ENCODE assay signal across 36 cellular contexts in the genomic region with DNA sequence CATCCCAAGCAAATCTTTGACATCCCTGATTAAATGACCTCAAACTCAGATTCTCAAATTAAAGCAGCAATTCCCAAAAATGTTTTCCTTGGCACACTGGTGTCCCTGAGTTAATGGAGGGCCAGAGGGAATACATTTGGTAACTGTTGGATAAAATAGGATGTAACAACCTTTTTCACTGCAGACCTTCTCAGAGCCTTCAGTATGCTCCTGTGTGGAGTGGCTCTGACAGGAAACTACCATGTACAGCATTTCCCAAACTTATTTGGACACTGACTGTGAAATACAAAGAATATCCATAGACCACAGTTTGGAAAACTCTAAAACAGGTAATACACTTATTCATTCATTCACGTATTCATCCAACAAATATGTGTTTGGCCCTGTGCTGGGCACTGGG.
"Had no signal": no experiment of that assay in that cellular context is flagged by ENCODE, and none has a peak within 500 bp of the region (broad histone marks: within the 10 kb centered on the region; RNA-seq: fewer than 3 reads in every experiment).

No MANE protein-coding gene starts in this region.

- H3K9me3 ChIP-seq: adrenal gland, ascending aorta had no signal

- H3K27ac Mint-ChIP-seq: activated CD4-positive, alpha-beta memory T cell treated with anti-CD3 and anti-CD28 coated beads for 36 hours; activated CD4-positive, alpha-beta T cell treated with anti-CD3 and anti-CD28 coated beads for 36 hours; activated CD4-positive, alpha-beta T cell treated with anti-CD3 and anti-CD28 coated beads, Interleukin-2, amount 10 ng/mL, durations not matched to agents 7 days and 5 days; activated CD8-positive, alpha-beta T cell treated with anti-CD3 and anti-CD28 coated beads for 36 hours; activated naive CD4-positive, alpha-beta T cell treated with anti-CD3 and anti-CD28 coated beads for 36 hours; activated naive CD8-positive, alpha-beta T cell treated with anti-CD3 and anti-CD28 coated beads for 36 hours; activated T-cell treated with anti-CD3 and anti-CD28 coated beads, Interleukin-2, amount 50 U/mL, for 72 hours; activated T-helper 1 cell treated with anti-CD3 and anti-CD28 coated beads, Interleukin-12 subunit alpha, Interleukin-12 subunit beta, Interleukin-2, Interleukin-4 antibody, amounts not matched to agents 30 ng/mL and 10 ng/mL and 1 ng/mL, durations not matched to agents 14 hours and 24 hours and 36 hours; activated T-helper 17 cell treated with anti-CD3 and anti-CD28 coated beads, Interleukin-2, amount 50 U/mL, for 72 hours; brain; T-helper 1 cell treated with Interleukin-12 subunit alpha and Interleukin-12 subunit beta and Interleukin-4 antibody, amounts not matched to agents 30 μg/mL and 1 μg/mL, for 36 hours; T-helper 2 cell treated with Interferon-gamma antibody and Interleukin-4, amounts not matched to agents 5 μg/mL and 100 μg/mL, for 36 hours; WTC11 had no signal

- H3K27me3 Mint-ChIP-seq: activated CD4-positive, alpha-beta memory T cell treated with anti-CD3 and anti-CD28 coated beads for 36 hours; activated CD4-positive, alpha-beta T cell treated with anti-CD3 and anti-CD28 coated beads, Interleukin-2, amount 10 ng/mL, durations not matched to agents 7 days and 5 days; activated CD8-positive, alpha-beta T cell treated with anti-CD3 and anti-CD28 coated beads for 36 hours; activated T-helper 17 cell treated with anti-CD3 and anti-CD28 coated beads, Interleukin-2, amount 50 U/mL, for 72 hours; central memory CD8-positive, alpha-beta T cell had no signal

- H3K4me1 Mint-ChIP-seq: activated CD4-positive, alpha-beta T cell treated with anti-CD3 and anti-CD28 coated beads for 36 hours; activated naive CD8-positive, alpha-beta T cell treated with anti-CD3 and anti-CD28 coated beads for 36 hours; activated T-helper 17 cell treated with anti-CD3 and anti-CD28 coated beads, Interleukin-2, amount 50 U/mL, for 72 hours; brain; central memory CD8-positive, alpha-beta T cell had no signal

- H3K4me3 ChIP-seq: adrenal gland, ascending aorta, cardiac muscle cell had no signal

- H3K27me3 ChIP-seq: adrenal gland, ascending aorta, cardiac muscle cell had no signal

- H3K27ac ChIP-seq: adrenal gland, ascending aorta, cardiac muscle cell, VCaP had no signal

- H3K36me3 ChIP-seq: adrenal gland, ascending aorta, cardiac muscle cell had no signal

- H3K4me3 Mint-ChIP-seq: activated CD4-positive, alpha-beta memory T cell treated with anti-CD3 and anti-CD28 coated beads for 36 hours; activated CD4-positive, alpha-beta T cell treated with anti-CD3 and anti-CD28 coated beads for 36 hours; activated CD4-positive, alpha-beta T cell treated with anti-CD3 and anti-CD28 coated beads, Interleukin-2, amount 10 ng/mL, durations not matched to agents 7 days and 5 days; activated CD8-positive, alpha-beta T cell treated with anti-CD3 and anti-CD28 coated beads for 36 hours; activated naive CD4-positive, alpha-beta T cell treated with anti-CD3 and anti-CD28 coated beads for 36 hours; activated naive CD8-positive, alpha-beta T cell treated with anti-CD3 and anti-CD28 coated beads for 36 hours; activated T-cell treated with anti-CD3 and anti-CD28 coated beads, Interleukin-2, amount 50 U/mL, for 4 hours; activated T-cell treated with anti-CD3 and anti-CD28 coated beads, Interleukin-2, amount 50 U/mL, for 72 hours; activated T-helper 1 cell treated with anti-CD3 and anti-CD28 coated beads, Interleukin-12 subunit alpha, Interleukin-12 subunit beta, Interleukin-2, Interleukin-4 antibody, amounts not matched to agents 30 ng/mL and 10 ng/mL and 1 ng/mL, durations not matched to agents 14 hours and 24 hours and 36 hours; activated T-helper 17 cell treated with anti-CD3 and anti-CD28 coated beads, Interleukin-2, amount 50 U/mL, for 72 hours; brain; central memory CD8-positive, alpha-beta T cell; T-helper 1 cell treated with Interleukin-12 subunit alpha and Interleukin-12 subunit beta and Interleukin-4 antibody, amounts not matched to agents 30 μg/mL and 1 μg/mL, for 36 hours; T-helper 2 cell treated with Interferon-gamma antibody and Interleukin-4, amounts not matched to agents 5 μg/mL and 100 μg/mL, for 36 hours; WTC11 had no signal

- H3K36me3 Mint-ChIP-seq: activated CD4-positive, alpha-beta memory T cell treated with anti-CD3 and anti-CD28 coated beads for 36 hours; activated naive CD4-positive, alpha-beta T cell treated with anti-CD3 and anti-CD28 coated beads, Interleukin-2, amount 50 U/mL, for 72 hours; activated naive CD8-positive, alpha-beta T cell treated with anti-CD3 and anti-CD28 coated beads for 36 hours; brain; WTC11 had no signal

- DNase-seq: activated CD4-positive, alpha-beta memory T cell treated with anti-CD3 and anti-CD28 coated beads for 36 hours; activated CD4-positive, alpha-beta T cell treated with anti-CD3 and anti-CD28 coated beads for 1 hour; activated CD4-positive, alpha-beta T cell treated with anti-CD3 and anti-CD28 coated beads for 36 hours; activated CD4-positive, alpha-beta T cell treated with anti-CD3 and anti-CD28 coated beads for 48 hours; activated CD4-positive, alpha-beta T cell treated with anti-CD3 and anti-CD28 coated beads, Interleukin-2, amount 10 ng/mL, durations not matched to agents 7 days and 5 days; activated CD4-positive, CD25-positive, alpha-beta regulatory T cell; activated CD8-positive, alpha-beta memory T cell treated with anti-CD3 and anti-CD28 coated beads, Interleukin-2, amount 50 U/mL, for 4 hours; activated CD8-positive, alpha-beta T cell treated with anti-CD3 and anti-CD28 coated beads for 36 hours; activated gamma-delta T cell treated with Interleukin-2 at 50 U/mL for 16 hours; activated naive CD4-positive, alpha-beta T cell; activated naive CD4-positive, alpha-beta T cell treated with anti-CD3 and anti-CD28 coated beads for 36 hours; activated naive CD4-positive, alpha-beta T cell treated with anti-CD3 and anti-CD28 coated beads, Interleukin-2, amount 50 U/mL, for 16 hours; activated naive CD8-positive, alpha-beta T cell treated with anti-CD3 and anti-CD28 coated beads for 36 hours; activated T-cell treated with anti-CD3 and anti-CD28 coated beads for 4 hours; activated T-cell treated with anti-CD3 and anti-CD28 coated beads, Interleukin-2, amount 50 U/mL, for 1 hour; activated T-cell treated with anti-CD3 and anti-CD28 coated beads, Interleukin-2, amount 50 U/mL, for 4 hours; activated T-cell treated with anti-CD3 and anti-CD28 coated beads, Interleukin-2, amount 50 U/mL, for 72 hours; adrenal gland; amniotic stem cell; caudate nucleus; cerebellar nuclear complex; T-helper 1 cell; T-helper 2 cell; T-helper 9 cell had no signal

- H3K9me3 Mint-ChIP-seq: activated CD4-positive, alpha-beta memory T cell treated with anti-CD3 and anti-CD28 coated beads for 36 hours; activated CD4-positive, alpha-beta T cell treated with anti-CD3 and anti-CD28 coated beads, Interleukin-2, amount 10 ng/mL, durations not matched to agents 7 days and 5 days; activated CD8-positive, alpha-beta T cell treated with anti-CD3 and anti-CD28 coated beads for 36 hours; activated naive CD4-positive, alpha-beta T cell treated with anti-CD3 and anti-CD28 coated beads for 36 hours; activated naive CD4-positive, alpha-beta T cell treated with anti-CD3 and anti-CD28 coated beads, Interleukin-2, amount 50 U/mL, for 72 hours; activated naive CD8-positive, alpha-beta T cell treated with anti-CD3 and anti-CD28 coated beads for 36 hours; activated T-cell treated with anti-CD3 and anti-CD28 coated beads, Interleukin-2, amount 50 U/mL, for 4 hours; activated T-cell treated with anti-CD3 and anti-CD28 coated beads, Interleukin-2, amount 50 U/mL, for 72 hours; activated T-helper 1 cell treated with anti-CD3 and anti-CD28 coated beads, Interleukin-12 subunit alpha, Interleukin-12 subunit beta, Interleukin-2, Interleukin-4 antibody, amounts not matched to agents 30 ng/mL and 10 ng/mL and 1 ng/mL, durations not matched to agents 14 hours and 24 hours and 36 hours; activated T-helper 17 cell treated with anti-CD3 and anti-CD28 coated beads, Interleukin-2, amount 50 U/mL, for 72 hours; brain; central memory CD8-positive, alpha-beta T cell; T-helper 1 cell treated with Interleukin-12 subunit alpha and Interleukin-12 subunit beta and Interleukin-4 antibody, amounts not matched to agents 30 μg/mL and 1 μg/mL, for 36 hours; T-helper 2 cell treated with Interferon-gamma antibody and Interleukin-4, amounts not matched to agents 5 μg/mL and 100 μg/mL, for 36 hours; WTC11 had no signal

- FAIRE-seq: TTC549 had no signal
